In genomic region chr6:159969921-159970320, GRCh38 we compare ENCODE assay signal across 1 cellular context.
TF ChIP-seq lines count a peak whose summit lies in the region.

No MANE protein-coding gene starts in this region.

TF ChIP-seq in K562, 482 proteins besides CTCF, POLR2A, EP300 and RAD21 (continued from another document and continues in another):
- peak; percentile 87 for TF ChIP-seq JUND (IDR thresholded peaks at IDR 0.05; ENCODE audit: borderline replicate concordance, low read depth, low read length)
- peak; percentile 69; the same call in 1 of the 3 replicates for TF ChIP-seq JUND (tag; IDR thresholded peaks at IDR 0.05; ENCODE audit: borderline replicate concordance, low read depth, low read length)
- peak; percentile 74 for TF ChIP-seq EP400 (IDR thresholded peaks at IDR 0.05)
- TF ChIP-seq CBX2 (IDR thresholded peaks at IDR 0.05; ENCODE audit: insufficient read depth, low read length, poor library complexity, severe bottlenecking): no peak
- no peak for TF ChIP-seq ZKSCAN3 (CRISPR knock-in tag; IDR thresholded peaks at IDR 0.05)
- no peak for TF ChIP-seq ZNF232 (CRISPR knock-in tag; IDR thresholded peaks at IDR 0.05)
- no peak for TF ChIP-seq DEAF1 (CRISPR knock-in tag; IDR thresholded peaks at IDR 0.05)
- no peak for TF ChIP-seq DDX20 (tag; IDR thresholded peaks at IDR 0.05; ENCODE audit: low read depth)
- no peak for TF ChIP-seq SAP30 (IDR thresholded peaks at IDR 0.05; ENCODE audit: borderline replicate concordance, insufficient read depth, low read depth, low read length, poor library complexity, severe bottlenecking)
- TF ChIP-seq HDAC3 (IDR thresholded peaks at IDR 0.05; ENCODE audit: borderline replicate concordance, partially characterized antibody): peak; percentile 34
- TF ChIP-seq ZNF143 (CRISPR knock-in tag; IDR thresholded peaks at IDR 0.05): no peak
- TF ChIP-seq EGR1 (conservative IDR thresholded peaks at IDR 0.05): no peak
- no peak for TF ChIP-seq ZNF79 (CRISPR knock-in tag; IDR thresholded peaks at IDR 0.05; ENCODE audit: low read depth)
- no peak for TF ChIP-seq ATF1 (CRISPR knock-in tag; IDR thresholded peaks at IDR 0.05)
- 0 out of 2 replicates have a peak, but pooled peaks have one; percentile 20 for TF ChIP-seq ATF1 (tag; IDR thresholded peaks at IDR 0.05)
- peak; percentile 61; the same call in 1 of the 2 replicates for TF ChIP-seq POLR2H (tag; IDR thresholded peaks at IDR 0.05; ENCODE audit: low read depth)
- TF ChIP-seq, protein P1, sequence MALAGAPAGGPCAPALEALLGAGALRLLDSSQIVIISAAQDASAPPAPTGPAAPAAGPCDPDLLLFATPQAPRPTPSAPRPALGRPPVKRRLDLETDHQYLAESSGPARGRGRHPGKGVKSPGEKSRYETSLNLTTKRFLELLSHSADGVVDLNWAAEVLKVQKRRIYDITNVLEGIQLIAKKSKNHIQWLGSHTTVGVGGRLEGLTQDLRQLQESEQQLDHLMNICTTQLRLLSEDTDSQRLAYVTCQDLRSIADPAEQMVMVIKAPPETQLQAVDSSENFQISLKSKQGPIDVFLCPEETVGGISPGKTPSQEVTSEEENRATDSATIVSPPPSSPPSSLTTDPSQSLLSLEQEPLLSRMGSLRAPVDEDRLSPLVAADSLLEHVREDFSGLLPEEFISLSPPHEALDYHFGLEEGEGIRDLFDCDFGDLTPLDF (CRISPR knock-in tag; IDR thresholded peaks at IDR 0.05): no peak
- TF ChIP-seq CREB1 (IDR thresholded peaks at IDR 0.05): peak; percentile 18; the same call in 1 of the 2 replicates
- TF ChIP-seq CREB1 (CRISPR knock-in tag; IDR thresholded peaks at IDR 0.05): no peak
- no peak for TF ChIP-seq ARHGAP35 (IDR thresholded peaks at IDR 0.05; ENCODE audit: partially characterized antibody)
- TF ChIP-seq HCFC1 (IDR thresholded peaks at IDR 0.05; ENCODE audit: low read depth, low read length): no peak
- no peak for TF ChIP-seq SMARCC2 (IDR thresholded peaks at IDR 0.05; ENCODE audit: low read depth)
- TF ChIP-seq, protein P2, sequence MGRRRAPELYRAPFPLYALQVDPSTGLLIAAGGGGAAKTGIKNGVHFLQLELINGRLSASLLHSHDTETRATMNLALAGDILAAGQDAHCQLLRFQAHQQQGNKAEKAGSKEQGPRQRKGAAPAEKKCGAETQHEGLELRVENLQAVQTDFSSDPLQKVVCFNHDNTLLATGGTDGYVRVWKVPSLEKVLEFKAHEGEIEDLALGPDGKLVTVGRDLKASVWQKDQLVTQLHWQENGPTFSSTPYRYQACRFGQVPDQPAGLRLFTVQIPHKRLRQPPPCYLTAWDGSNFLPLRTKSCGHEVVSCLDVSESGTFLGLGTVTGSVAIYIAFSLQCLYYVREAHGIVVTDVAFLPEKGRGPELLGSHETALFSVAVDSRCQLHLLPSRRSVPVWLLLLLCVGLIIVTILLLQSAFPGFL (CRISPR knock-in tag; IDR thresholded peaks at IDR 0.05): no peak
- no peak for TF ChIP-seq ZBTB2 (IDR thresholded peaks at IDR 0.05)
- no peak for TF ChIP-seq FOXK2 (conservative IDR thresholded peaks at IDR 0.05 in 1 of 2, IDR thresholded peaks at IDR 0.05 in 1 of 2; ENCODE audit: low read depth in 2 of 2)
- TF ChIP-seq, protein P3, sequence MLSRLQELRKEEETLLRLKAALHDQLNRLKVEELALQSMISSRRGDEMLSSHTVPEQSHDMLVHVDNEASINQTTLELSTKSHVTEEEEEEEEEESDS (CRISPR knock-in tag; IDR thresholded peaks at IDR 0.05): no peak
- no peak for TF ChIP-seq ZNF584 (CRISPR knock-in tag; IDR thresholded peaks at IDR 0.05; ENCODE audit: low read depth)
- TF ChIP-seq PRPF4 (IDR thresholded peaks at IDR 0.05; ENCODE audit: insufficient read depth, low read depth, low read length, poor library complexity, severe bottlenecking): no peak
- TF ChIP-seq MAFG (tag; conservative IDR thresholded peaks at IDR 0.05): no peak
- no peak for TF ChIP-seq MXD1 (CRISPR knock-in tag; IDR thresholded peaks at IDR 0.05; ENCODE audit: borderline replicate concordance, poor library complexity, severe bottlenecking)
- no peak for TF ChIP-seq RBM17 (IDR thresholded peaks at IDR 0.05; ENCODE audit: borderline replicate concordance, low read depth, low read length)
- no peak for TF ChIP-seq ZNF431 (CRISPR knock-in tag; IDR thresholded peaks at IDR 0.05)
- no peak for TF ChIP-seq PCBP1 (IDR thresholded peaks at IDR 0.05; ENCODE audit: low read depth, low read length, poor library complexity, severe bottlenecking)
- TF ChIP-seq ZNF778 (CRISPR knock-in tag; IDR thresholded peaks at IDR 0.05): no peak
- TF ChIP-seq E2F8 (IDR thresholded peaks at IDR 0.05; ENCODE audit: low read depth, partially characterized antibody): no peak
- TF ChIP-seq GTF2A2 (tag; IDR thresholded peaks at IDR 0.05): no peak
- TF ChIP-seq RHOXF2B (CRISPR knock-in tag; conservative IDR thresholded peaks at IDR 0.05): no peak
- no peak for TF ChIP-seq SIRT6 (IDR thresholded peaks at IDR 0.05; ENCODE audit: low read depth, low read length)
- TF ChIP-seq MXI1 (IDR thresholded peaks at IDR 0.05; ENCODE audit: low read depth, low read length): no peak
- peak; percentile 71 for TF ChIP-seq BRD9 (IDR thresholded peaks at IDR 0.05; ENCODE audit: low read depth, partially characterized antibody)
- TF ChIP-seq MED1 (CRISPR knock-in tag; IDR thresholded peaks at IDR 0.05; ENCODE audit: borderline replicate concordance): no peak
- TF ChIP-seq GABPA (tag; conservative IDR thresholded peaks at IDR 0.05; ENCODE audit: low read depth): peak; percentile 62
- no peak for TF ChIP-seq STAT5B (CRISPR knock-in tag; IDR thresholded peaks at IDR 0.05)
- TF ChIP-seq NFIC (IDR thresholded peaks at IDR 0.05): no peak
- TF ChIP-seq ZNF57 (CRISPR knock-in tag; IDR thresholded peaks at IDR 0.05): no peak
- no peak for TF ChIP-seq ZNF589 (CRISPR knock-in tag; IDR thresholded peaks at IDR 0.05; ENCODE audit: low read depth)
- TF ChIP-seq ZNF12 (CRISPR knock-in tag; IDR thresholded peaks at IDR 0.05): no peak
- TF ChIP-seq PTTG1 (tag; IDR thresholded peaks at IDR 0.05; ENCODE audit: low read depth): no peak
- no peak for TF ChIP-seq HEY1 (CRISPR knock-in tag; IDR thresholded peaks at IDR 0.05; ENCODE audit: borderline replicate concordance)
- no peak for TF ChIP-seq ELF2 (CRISPR knock-in tag; IDR thresholded peaks at IDR 0.05)
- TF ChIP-seq ARID4B (CRISPR knock-in tag; IDR thresholded peaks at IDR 0.05): no peak
- TF ChIP-seq DPF2 (IDR thresholded peaks at IDR 0.05): no peak
- TF ChIP-seq, protein P4, sequence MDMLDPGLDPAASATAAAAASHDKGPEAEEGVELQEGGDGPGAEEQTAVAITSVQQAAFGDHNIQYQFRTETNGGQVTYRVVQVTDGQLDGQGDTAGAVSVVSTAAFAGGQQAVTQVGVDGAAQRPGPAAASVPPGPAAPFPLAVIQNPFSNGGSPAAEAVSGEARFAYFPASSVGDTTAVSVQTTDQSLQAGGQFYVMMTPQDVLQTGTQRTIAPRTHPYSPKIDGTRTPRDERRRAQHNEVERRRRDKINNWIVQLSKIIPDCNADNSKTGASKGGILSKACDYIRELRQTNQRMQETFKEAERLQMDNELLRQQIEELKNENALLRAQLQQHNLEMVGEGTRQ (CRISPR knock-in tag; IDR thresholded peaks at IDR 0.05): peak; percentile 40; the same call in 1 of the 2 replicates
- TF ChIP-seq CCNT2 (IDR thresholded peaks at IDR 0.05; ENCODE audit: borderline replicate concordance, extremely low read depth, insufficient read length, low read depth, low read length): no peak
- TF ChIP-seq NELFE (IDR thresholded peaks at IDR 0.05; ENCODE audit: insufficient read depth, insufficient read length): no peak
- no peak for TF ChIP-seq ZNF764 (CRISPR knock-in tag; IDR thresholded peaks at IDR 0.05; ENCODE audit: low read depth)
- TF ChIP-seq ZNF586 (CRISPR knock-in tag; conservative IDR thresholded peaks at IDR 0.05): no peak
- peak; percentile 83 for TF ChIP-seq ATF3 (IDR thresholded peaks at IDR 0.05)
- TF ChIP-seq ATF3 (CRISPR knock-in tag; conservative IDR thresholded peaks at IDR 0.05): no peak
- TF ChIP-seq NR1H2 (CRISPR knock-in tag; IDR thresholded peaks at IDR 0.05): no peak
- TF ChIP-seq ETV1 (tag; conservative IDR thresholded peaks at IDR 0.05; ENCODE audit: low read depth): peak; percentile 68
- TF ChIP-seq CC2D1A (IDR thresholded peaks at IDR 0.05): no peak
- no peak for TF ChIP-seq ZNF354B (CRISPR knock-in tag; IDR thresholded peaks at IDR 0.05)
- TF ChIP-seq SUPT5H (IDR thresholded peaks at IDR 0.05): peak; percentile 53; the same call in 1 of the 2 replicates
- no peak for TF ChIP-seq ZFP36 (IDR thresholded peaks at IDR 0.05; ENCODE audit: low read depth, low read length, partially characterized antibody)
